ENCODE assay signal across 11 cellular contexts in genomic region chr2:217857624-217858506, GRCh38.
DNase-seq lines count a peak whose midpoint lies in the region; ATAC-seq and TF ChIP-seq lines count a peak whose summit lies in the region.
"Had no signal": no experiment of that assay in that cellular context is flagged by ENCODE, and none has a peak within 500 bp of the region (broad histone marks: within the 10 kb centered on the region; RNA-seq: fewer than 3 reads in every experiment).

No MANE protein-coding gene starts in this region.

- H2AK9ac ChIP-seq in IMR-90 (replicated peaks; ENCODE audit: low read depth, low read length, poor library complexity): peak overlapping the region; percentile 16

- peak overlapping the region; percentile 1; the same call in 1 of the 2 replicates for H3K4me2 ChIP-seq in IMR-90 (ENCODE audit: low read depth, low read length)

- H3K4me1 ChIP-seq in IMR-90 (ENCODE audit: control insufficient read depth, insufficient read depth, low read length) (peaks cover 19% of the 10 kb centered on the region), esophagus squamous epithelium (peaks cover 14 to 93% (median 32%) of the 10 kb centered on the region in 3 donors), muscle layer of duodenum (ENCODE audit: control insufficient read depth in 1 of 2, insufficient read depth in 2 of 2, low read length in 2 of 2) (peaks cover 4 to 94% of the 10 kb centered on the region in 2 donors), stomach smooth muscle (ENCODE audit: control insufficient read depth, insufficient read depth, low read length) (peaks cover 95% of the 10 kb centered on the region)

- H2AK5ac ChIP-seq in IMR-90 (ENCODE audit: low read depth, low read length): no peak overlapping the region

- no peak overlapping the region for H3K9ac ChIP-seq in IMR-90 (ENCODE audit: low read depth, low read length)
- peak overlapping the region; percentile 34 to 64 for H3K9ac ChIP-seq in stomach smooth muscle (ENCODE audit: low read length in 2 of 2)

- ATAC-seq in IMR-90 (ENCODE audit: low read depth): no peak
- ATAC-seq in HG02610 (IDR thresholded peaks at IDR 0.05; ENCODE audit: unreplicated experiment): no peak
- ATAC-seq in GM21619 (IDR thresholded peaks at IDR 0.05; ENCODE audit: unreplicated experiment): no peak
- no peak for ATAC-seq in HG02571 (IDR thresholded peaks at IDR 0.05; ENCODE audit: unreplicated experiment)

- no peak overlapping the region; the same call in 1 of the 2 replicates for H3K23ac ChIP-seq in IMR-90 (ENCODE audit: low read depth, low read length)

- H3K14ac ChIP-seq in IMR-90 (replicated peaks; ENCODE audit: low read depth, low read length): peak overlapping the region; percentile 62; the same call in 1 of the 2 replicates

- no peak overlapping the region for H2BK20ac ChIP-seq in IMR-90 (ENCODE audit: low read depth, low read length)

- no peak overlapping the region for H4K5ac ChIP-seq in IMR-90 (ENCODE audit: low read depth, low read length)

- in situ Hi-C loops in IMR-90 (cut with MboI; ENCODE audit: low sequenced_read_pairs): no loop called here

- BruUV-seq in IMR-90 (replicated peaks; lab: Mats Ljungman, UMichigan): no TSS peak

- no peak overlapping the region for H2BK120ac ChIP-seq in IMR-90 (ENCODE audit: low read depth, low read length)

- no peaks in the 10 kb centered on the region for H3K9me3 ChIP-seq in IMR-90 (ENCODE audit: control insufficient read depth, insufficient read depth, low read length)
- H3K9me3 ChIP-seq in esophagus squamous epithelium: no peaks in the 10 kb centered on the region
- H3K9me3 ChIP-seq in muscle layer of duodenum (ENCODE audit: control insufficient read depth in 1 of 2, low read length in 2 of 2): no peaks in the 10 kb centered on the region
- no peaks in the 10 kb centered on the region for H3K9me3 ChIP-seq in stomach smooth muscle (ENCODE audit: control insufficient read depth in 2 of 2, low read length in 2 of 2)

- H3K4me3 ChIP-seq in IMR-90 (ENCODE audit: insufficient read depth, low read depth, low read length): no peak overlapping the region
- peak overlapping the region in 3 of 4 donors; percentile 8 to 40 (median 18) for H3K4me3 ChIP-seq in esophagus squamous epithelium
- peak overlapping the region; percentile 45 to 58 for H3K4me3 ChIP-seq in muscle layer of duodenum (ENCODE audit: low read depth in 1 of 2, low read length in 2 of 2)
- H3K4me3 ChIP-seq in stomach smooth muscle (ENCODE audit: low read length in 2 of 2): peak overlapping the region; percentile 12 to 69

- no peak for TF ChIP-seq CTCF in IMR-90 (conservative IDR thresholded peaks at IDR 0.05; ENCODE audit: low read depth, low read length)
- no peak for TF ChIP-seq CTCF in esophagus squamous epithelium (IDR thresholded peaks at IDR 0.05)

- no peak overlapping the region for H4K8ac ChIP-seq in IMR-90 (ENCODE audit: low read depth in 2 of 2, low read length in 2 of 2)

- peak overlapping the region; percentile 4; the same call in 1 of the 2 replicates for H3K27ac ChIP-seq in IMR-90 (ENCODE audit: insufficient read depth, low read length)
- H3K27ac ChIP-seq in esophagus squamous epithelium: peak overlapping the region; percentile 37 to 87 (median 78)
- peak overlapping the region; percentile 74 for H3K27ac ChIP-seq in muscle layer of duodenum (ENCODE audit: low read length)
- H3K27ac ChIP-seq in stomach smooth muscle (ENCODE audit: low read length): peak overlapping the region; percentile 82

- H4K20me1 ChIP-seq in IMR-90 (ENCODE audit: insufficient read depth, low read length): peaks cover 91% of the 10 kb centered on the region

- H3K27me3 ChIP-seq in IMR-90 (ENCODE audit: control insufficient read depth, insufficient read depth, low read length) (no peaks in the 10 kb centered on the region), esophagus squamous epithelium (no peaks in the 10 kb centered on the region), muscle layer of duodenum (ENCODE audit: low read depth, low read length) (no peaks in the 10 kb centered on the region), stomach smooth muscle (ENCODE audit: control insufficient read depth in 1 of 2, insufficient read depth in 2 of 2, low read length in 2 of 2) (no peaks in the 10 kb centered on the region)

- CTCF ChIA-PET in IMR-90 (lab: Yijun Ruan, JAX): no interaction called here

- POLR2A ChIA-PET in IMR-90 (lab: Charles Lee; ENCODE audit: unreplicated experiment): interaction anchor here (0.6 kb wide), 1 partner anchor 1016 kb away, joined by 3 read pairs; no protein-coding TSS in a partner anchor

- 0 out of 2 replicates have a peak overlapping the region, but pooled peaks have one; percentile 4 for H4K91ac ChIP-seq in IMR-90 (ENCODE audit: insufficient read depth, low read depth, low read length)

- H3K56ac ChIP-seq in IMR-90 (ENCODE audit: extremely low read depth, insufficient read depth, low read length): no peak overlapping the region

- H3K9me1 ChIP-seq in IMR-90 (ENCODE audit: insufficient read depth, low read length): peaks cover 19% of the 10 kb centered on the region

- no peak for TF ChIP-seq RAD21 in IMR-90 (IDR thresholded peaks at IDR 0.05; ENCODE audit: low read length)

- H2BK15ac ChIP-seq in IMR-90 (ENCODE audit: low read depth, low read length): no peak overlapping the region

- H3K79me1 ChIP-seq in IMR-90 (ENCODE audit: low read depth in 1 of 2, low read length in 2 of 2): peaks cover 8 to 50% of the 10 kb centered on the region in 2 experiments

- H3K36me3 ChIP-seq in IMR-90 (ENCODE audit: control insufficient read depth, insufficient read depth, low read length) (peaks cover 51% of the 10 kb centered on the region), esophagus squamous epithelium (peaks cover 9 to 79% (median 12%) of the 10 kb centered on the region in 3 donors), muscle layer of duodenum (ENCODE audit: control insufficient read depth in 1 of 2, insufficient read depth in 2 of 2, low read length in 2 of 2) (peaks cover 28 to 29% of the 10 kb centered on the region in 2 donors), stomach smooth muscle (ENCODE audit: control insufficient read depth in 2 of 2, insufficient read depth in 2 of 2, low read length in 2 of 2) (peaks cover 52 to 59% of the 10 kb centered on the region in 2 donors)

- dilution Hi-C loops in IMR-90 (cut with HindIII; ENCODE audit: low sequenced_read_pairs, unreplicated experiment): no loop called here

- no CpG with 5 or more reads among the region's 20 CpGs for WGBS in IMR-90 (ENCODE audit: extremely low coverage in 2 of 2, insufficient read length in 1 of 2), 2 experiments
- 59 to 74% methylated on average over 12 of the region's 20 CpGs for whole genome bisulfite sequencing in esophagus squamous epithelium, 2 donors

- H3K18ac ChIP-seq in IMR-90 (ENCODE audit: low read depth, low read length): no peak overlapping the region

- intact Hi-C loops in IMR-90 (cut with micrococcal nuclease) (no loop called here), esophagus squamous epithelium (cut with DNase I) (no loop called here)

- H3K4ac ChIP-seq in IMR-90 (ENCODE audit: low read depth, low read length): peak overlapping the region; percentile 10; the same call in 1 of the 2 replicates

- TF ChIP-seq POLR2A in IMR-90 (IDR thresholded peaks at IDR 0.05; ENCODE audit: low read depth, low read length) (no peak), esophagus squamous epithelium (IDR thresholded peaks at IDR 0.05) (no peak)

- DNase-seq in IMR-90 (no peak), esophagus squamous epithelium (lab: John Stamatoyannopoulos, UW) (no peak), dermis blood vessel endothelial cell (no peak)
- DNase-seq: activated CD4-positive, alpha-beta T cell treated with anti-CD3 and anti-CD28 coated beads, Interleukin-2, amount 50 U/mL, for 48 hours; activated naive CD4-positive, alpha-beta T cell treated with anti-CD3 and anti-CD28 coated beads for 36 hours; T-helper 2 cell had no signal

- H2AFZ ChIP-seq in IMR-90 (replicated peaks; ENCODE audit: low read length, poor library complexity): peak overlapping the region; percentile 69

- H2BK5ac ChIP-seq in IMR-90 (ENCODE audit: low read depth, low read length, poor library complexity, severe bottlenecking): no peak overlapping the region

TF ChIP-seq in IMR-90, 13 proteins besides CTCF, POLR2A, EP300 and RAD21:
- no peak for TF ChIP-seq CEBPB (IDR thresholded peaks at IDR 0.05; ENCODE audit: low read depth, low read length)
TF ChIP-seq in IMR-90: peak in this region for 0.

Comparison
In these comparisons a context has a peak if more than half of its experiments do, and no peak if none do; other contexts are left out.
1. H3K27ac ChIP-seq: peak in every context shown above with its lines; median percentile 82 in stomach smooth muscle; 78 in esophagus squamous epithelium; 74 in muscle layer of duodenum; 4 in IMR-90.